ENCODE assay signal across 1 cellular context in genomic region chr12:76763746-76764675, GRCh38.
TF ChIP-seq lines count a peak whose summit lies in the region.

A gene with protein sequence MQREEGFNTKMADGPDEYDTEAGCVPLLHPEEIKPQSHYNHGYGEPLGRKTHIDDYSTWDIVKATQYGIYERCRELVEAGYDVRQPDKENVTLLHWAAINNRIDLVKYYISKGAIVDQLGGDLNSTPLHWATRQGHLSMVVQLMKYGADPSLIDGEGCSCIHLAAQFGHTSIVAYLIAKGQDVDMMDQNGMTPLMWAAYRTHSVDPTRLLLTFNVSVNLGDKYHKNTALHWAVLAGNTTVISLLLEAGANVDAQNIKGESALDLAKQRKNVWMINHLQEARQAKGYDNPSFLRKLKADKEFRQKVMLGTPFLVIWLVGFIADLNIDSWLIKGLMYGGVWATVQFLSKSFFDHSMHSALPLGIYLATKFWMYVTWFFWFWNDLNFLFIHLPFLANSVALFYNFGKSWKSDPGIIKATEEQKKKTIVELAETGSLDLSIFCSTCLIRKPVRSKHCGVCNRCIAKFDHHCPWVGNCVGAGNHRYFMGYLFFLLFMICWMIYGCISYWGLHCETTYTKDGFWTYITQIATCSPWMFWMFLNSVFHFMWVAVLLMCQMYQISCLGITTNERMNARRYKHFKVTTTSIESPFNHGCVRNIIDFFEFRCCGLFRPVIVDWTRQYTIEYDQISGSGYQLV (plus strand): TSS chr12:76764115. CDS start chr12:76764237, 122 bp downstream.

TF ChIP-seq in K562, 482 proteins besides CTCF, POLR2A, EP300 and RAD21 (continued from another document and continues in another):
- TF ChIP-seq SMAD4 (CRISPR knock-in tag; conservative IDR thresholded peaks at IDR 0.05): peak; percentile 53
- no peak for TF ChIP-seq BACH1 (tag; IDR thresholded peaks at IDR 0.05)
- TF ChIP-seq, protein P1, sequence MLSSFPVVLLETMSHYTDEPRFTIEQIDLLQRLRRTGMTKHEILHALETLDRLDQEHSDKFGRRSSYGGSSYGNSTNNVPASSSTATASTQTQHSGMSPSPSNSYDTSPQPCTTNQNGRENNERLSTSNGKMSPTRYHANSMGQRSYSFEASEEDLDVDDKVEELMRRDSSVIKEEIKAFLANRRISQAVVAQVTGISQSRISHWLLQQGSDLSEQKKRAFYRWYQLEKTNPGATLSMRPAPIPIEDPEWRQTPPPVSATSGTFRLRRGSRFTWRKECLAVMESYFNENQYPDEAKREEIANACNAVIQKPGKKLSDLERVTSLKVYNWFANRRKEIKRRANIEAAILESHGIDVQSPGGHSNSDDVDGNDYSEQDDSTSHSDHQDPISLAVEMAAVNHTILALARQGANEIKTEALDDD (IDR thresholded peaks at IDR 0.05): no peak
- TF ChIP-seq, protein P2, sequence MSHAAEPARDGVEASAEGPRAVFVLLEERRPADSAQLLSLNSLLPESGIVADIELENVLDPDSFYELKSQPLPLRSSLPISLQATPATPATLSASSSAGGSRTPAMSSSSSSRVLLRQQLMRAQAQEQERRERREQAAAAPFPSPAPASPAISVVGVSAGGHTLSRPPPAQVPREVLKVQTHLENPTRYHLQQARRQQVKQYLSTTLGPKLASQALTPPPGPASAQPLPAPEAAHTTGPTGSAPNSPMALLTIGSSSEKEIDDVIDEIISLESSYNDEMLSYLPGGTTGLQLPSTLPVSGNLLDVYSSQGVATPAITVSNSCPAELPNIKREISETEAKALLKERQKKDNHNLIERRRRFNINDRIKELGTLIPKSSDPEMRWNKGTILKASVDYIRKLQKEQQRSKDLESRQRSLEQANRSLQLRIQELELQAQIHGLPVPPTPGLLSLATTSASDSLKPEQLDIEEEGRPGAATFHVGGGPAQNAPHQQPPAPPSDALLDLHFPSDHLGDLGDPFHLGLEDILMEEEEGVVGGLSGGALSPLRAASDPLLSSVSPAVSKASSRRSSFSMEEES (CRISPR knock-in tag; IDR thresholded peaks at IDR 0.05): no peak
- TF ChIP-seq ETV6 (IDR thresholded peaks at IDR 0.05; ENCODE audit: borderline replicate concordance in 1 of 2, low read depth in 2 of 2, low read length in 1 of 2): no peak
- TF ChIP-seq ETV6 (CRISPR knock-in tag; IDR thresholded peaks at IDR 0.05; ENCODE audit: borderline replicate concordance): no peak
- TF ChIP-seq TRIM24 (IDR thresholded peaks at IDR 0.05): 0 out of 4 replicates have a peak, but pooled peaks of 1 of the 2 experiments have one; percentile 6
- no peak for TF ChIP-seq WHSC1 (IDR thresholded peaks at IDR 0.05; ENCODE audit: low read length)
- peak; percentile 29; the same call in 1 of the 2 replicates for TF ChIP-seq TEAD4 (IDR thresholded peaks at IDR 0.05; ENCODE audit: low read length)
- TF ChIP-seq TEAD4 (CRISPR knock-in tag; IDR thresholded peaks at IDR 0.05; ENCODE audit: borderline replicate concordance): no peak
- peak; percentile 29; the same call in 1 of the 2 replicates for TF ChIP-seq ZNF436 (CRISPR knock-in tag; IDR thresholded peaks at IDR 0.05)
- TF ChIP-seq DACH1 (IDR thresholded peaks at IDR 0.05; ENCODE audit: partially characterized antibody): peak; percentile 26
- TF ChIP-seq, protein P3, sequence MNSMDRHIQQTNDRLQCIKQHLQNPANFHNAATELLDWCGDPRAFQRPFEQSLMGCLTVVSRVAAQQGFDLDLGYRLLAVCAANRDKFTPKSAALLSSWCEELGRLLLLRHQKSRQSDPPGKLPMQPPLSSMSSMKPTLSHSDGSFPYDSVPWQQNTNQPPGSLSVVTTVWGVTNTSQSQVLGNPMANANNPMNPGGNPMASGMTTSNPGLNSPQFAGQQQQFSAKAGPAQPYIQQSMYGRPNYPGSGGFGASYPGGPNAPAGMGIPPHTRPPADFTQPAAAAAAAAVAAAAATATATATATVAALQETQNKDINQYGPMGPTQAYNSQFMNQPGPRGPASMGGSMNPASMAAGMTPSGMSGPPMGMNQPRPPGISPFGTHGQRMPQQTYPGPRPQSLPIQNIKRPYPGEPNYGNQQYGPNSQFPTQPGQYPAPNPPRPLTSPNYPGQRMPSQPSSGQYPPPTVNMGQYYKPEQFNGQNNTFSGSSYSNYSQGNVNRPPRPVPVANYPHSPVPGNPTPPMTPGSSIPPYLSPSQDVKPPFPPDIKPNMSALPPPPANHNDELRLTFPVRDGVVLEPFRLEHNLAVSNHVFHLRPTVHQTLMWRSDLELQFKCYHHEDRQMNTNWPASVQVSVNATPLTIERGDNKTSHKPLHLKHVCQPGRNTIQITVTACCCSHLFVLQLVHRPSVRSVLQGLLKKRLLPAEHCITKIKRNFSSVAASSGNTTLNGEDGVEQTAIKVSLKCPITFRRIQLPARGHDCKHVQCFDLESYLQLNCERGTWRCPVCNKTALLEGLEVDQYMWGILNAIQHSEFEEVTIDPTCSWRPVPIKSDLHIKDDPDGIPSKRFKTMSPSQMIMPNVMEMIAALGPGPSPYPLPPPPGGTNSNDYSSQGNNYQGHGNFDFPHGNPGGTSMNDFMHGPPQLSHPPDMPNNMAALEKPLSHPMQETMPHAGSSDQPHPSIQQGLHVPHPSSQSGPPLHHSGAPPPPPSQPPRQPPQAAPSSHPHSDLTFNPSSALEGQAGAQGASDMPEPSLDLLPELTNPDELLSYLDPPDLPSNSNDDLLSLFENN (IDR thresholded peaks at IDR 0.05; ENCODE audit: low read depth in 2 of 2, low read length in 2 of 2): peak in 1 of 2 experiments; percentile 43; a peak in 1 of 4 replicates
- no peak; the same call in 1 of the 2 replicates for TF ChIP-seq MYC (IDR thresholded peaks at IDR 0.05; ENCODE audit: low read depth, low read length)
- TF ChIP-seq MYC (CRISPR knock-in tag; IDR thresholded peaks at IDR 0.05; ENCODE audit: borderline replicate concordance, low read depth): 0 out of 2 replicates have a peak, but pooled peaks have one; percentile 13
- TF ChIP-seq, protein P4, sequence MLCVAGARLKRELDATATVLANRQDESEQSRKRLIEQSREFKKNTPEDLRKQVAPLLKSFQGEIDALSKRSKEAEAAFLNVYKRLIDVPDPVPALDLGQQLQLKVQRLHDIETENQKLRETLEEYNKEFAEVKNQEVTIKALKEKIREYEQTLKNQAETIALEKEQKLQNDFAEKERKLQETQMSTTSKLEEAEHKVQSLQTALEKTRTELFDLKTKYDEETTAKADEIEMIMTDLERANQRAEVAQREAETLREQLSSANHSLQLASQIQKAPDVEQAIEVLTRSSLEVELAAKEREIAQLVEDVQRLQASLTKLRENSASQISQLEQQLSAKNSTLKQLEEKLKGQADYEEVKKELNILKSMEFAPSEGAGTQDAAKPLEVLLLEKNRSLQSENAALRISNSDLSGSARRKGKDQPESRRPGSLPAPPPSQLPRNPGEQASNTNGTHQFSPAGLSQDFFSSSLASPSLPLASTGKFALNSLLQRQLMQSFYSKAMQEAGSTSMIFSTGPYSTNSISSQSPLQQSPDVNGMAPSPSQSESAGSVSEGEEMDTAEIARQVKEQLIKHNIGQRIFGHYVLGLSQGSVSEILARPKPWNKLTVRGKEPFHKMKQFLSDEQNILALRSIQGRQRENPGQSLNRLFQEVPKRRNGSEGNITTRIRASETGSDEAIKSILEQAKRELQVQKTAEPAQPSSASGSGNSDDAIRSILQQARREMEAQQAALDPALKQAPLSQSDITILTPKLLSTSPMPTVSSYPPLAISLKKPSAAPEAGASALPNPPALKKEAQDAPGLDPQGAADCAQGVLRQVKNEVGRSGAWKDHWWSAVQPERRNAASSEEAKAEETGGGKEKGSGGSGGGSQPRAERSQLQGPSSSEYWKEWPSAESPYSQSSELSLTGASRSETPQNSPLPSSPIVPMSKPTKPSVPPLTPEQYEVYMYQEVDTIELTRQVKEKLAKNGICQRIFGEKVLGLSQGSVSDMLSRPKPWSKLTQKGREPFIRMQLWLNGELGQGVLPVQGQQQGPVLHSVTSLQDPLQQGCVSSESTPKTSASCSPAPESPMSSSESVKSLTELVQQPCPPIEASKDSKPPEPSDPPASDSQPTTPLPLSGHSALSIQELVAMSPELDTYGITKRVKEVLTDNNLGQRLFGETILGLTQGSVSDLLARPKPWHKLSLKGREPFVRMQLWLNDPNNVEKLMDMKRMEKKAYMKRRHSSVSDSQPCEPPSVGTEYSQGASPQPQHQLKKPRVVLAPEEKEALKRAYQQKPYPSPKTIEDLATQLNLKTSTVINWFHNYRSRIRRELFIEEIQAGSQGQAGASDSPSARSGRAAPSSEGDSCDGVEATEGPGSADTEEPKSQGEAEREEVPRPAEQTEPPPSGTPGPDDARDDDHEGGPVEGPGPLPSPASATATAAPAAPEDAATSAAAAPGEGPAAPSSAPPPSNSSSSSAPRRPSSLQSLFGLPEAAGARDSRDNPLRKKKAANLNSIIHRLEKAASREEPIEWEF (CRISPR knock-in tag; IDR thresholded peaks at IDR 0.05): no peak
- peak; percentile 41; the same call in 1 of the 2 replicates for TF ChIP-seq GMEB1 (CRISPR knock-in tag; IDR thresholded peaks at IDR 0.05)
- no peak for TF ChIP-seq HNRNPK (IDR thresholded peaks at IDR 0.05; ENCODE audit: low read depth, low read length, poor library complexity, severe bottlenecking)
- TF ChIP-seq SMARCB1 (IDR thresholded peaks at IDR 0.05; ENCODE audit: insufficient read length, low read depth): no peak
- no peak for TF ChIP-seq ZNF707 (CRISPR knock-in tag; conservative IDR thresholded peaks at IDR 0.05)
- TF ChIP-seq, protein P5, sequence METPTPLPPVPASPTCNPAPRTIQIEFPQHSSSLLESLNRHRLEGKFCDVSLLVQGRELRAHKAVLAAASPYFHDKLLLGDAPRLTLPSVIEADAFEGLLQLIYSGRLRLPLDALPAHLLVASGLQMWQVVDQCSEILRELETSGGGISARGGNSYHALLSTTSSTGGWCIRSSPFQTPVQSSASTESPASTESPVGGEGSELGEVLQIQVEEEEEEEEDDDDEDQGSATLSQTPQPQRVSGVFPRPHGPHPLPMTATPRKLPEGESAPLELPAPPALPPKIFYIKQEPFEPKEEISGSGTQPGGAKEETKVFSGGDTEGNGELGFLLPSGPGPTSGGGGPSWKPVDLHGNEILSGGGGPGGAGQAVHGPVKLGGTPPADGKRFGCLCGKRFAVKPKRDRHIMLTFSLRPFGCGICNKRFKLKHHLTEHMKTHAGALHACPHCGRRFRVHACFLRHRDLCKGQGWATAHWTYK (CRISPR knock-in tag; IDR thresholded peaks at IDR 0.05): 0 out of 2 replicates have a peak, but pooled peaks have one; percentile 27
- no peak for TF ChIP-seq HDGF (IDR thresholded peaks at IDR 0.05)
- no peak for TF ChIP-seq LEF1 (IDR thresholded peaks at IDR 0.05)
- no peak for TF ChIP-seq POLR3G (IDR thresholded peaks at IDR 0.05; ENCODE audit: extremely low read depth, insufficient read length, insufficient replicate concordance)
- peak; percentile 50 to 61; a peak in 2 of 4 replicates for TF ChIP-seq SIN3A (IDR thresholded peaks at IDR 0.05; ENCODE audit: borderline replicate concordance in 2 of 2, control insufficient read depth in 1 of 2, low read depth in 2 of 2, low read length in 2 of 2)
- TF ChIP-seq, protein P6, sequence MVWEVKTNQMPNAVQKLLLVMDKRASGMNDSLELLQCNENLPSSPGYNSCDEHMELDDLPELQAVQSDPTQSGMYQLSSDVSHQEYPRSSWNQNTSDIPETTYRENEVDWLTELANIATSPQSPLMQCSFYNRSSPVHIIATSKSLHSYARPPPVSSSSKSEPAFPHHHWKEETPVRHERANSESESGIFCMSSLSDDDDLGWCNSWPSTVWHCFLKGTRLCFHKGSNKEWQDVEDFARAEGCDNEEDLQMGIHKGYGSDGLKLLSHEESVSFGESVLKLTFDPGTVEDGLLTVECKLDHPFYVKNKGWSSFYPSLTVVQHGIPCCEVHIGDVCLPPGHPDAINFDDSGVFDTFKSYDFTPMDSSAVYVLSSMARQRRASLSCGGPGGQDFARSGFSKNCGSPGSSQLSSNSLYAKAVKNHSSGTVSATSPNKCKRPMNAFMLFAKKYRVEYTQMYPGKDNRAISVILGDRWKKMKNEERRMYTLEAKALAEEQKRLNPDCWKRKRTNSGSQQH (CRISPR knock-in tag; IDR thresholded peaks at IDR 0.05): peak; percentile 74; the same call in 1 of the 2 replicates
- TF ChIP-seq SP1 (CRISPR knock-in tag; IDR thresholded peaks at IDR 0.05): peak; percentile 82
